ENCODE assay signal across 29 cellular contexts in genomic region chr7:135428011-135428410, GRCh38.
"Had no signal": no experiment of that assay in that cellular context is flagged by ENCODE, and none has a peak within 500 bp of the region (broad histone marks: within the 10 kb centered on the region; RNA-seq: fewer than 3 reads in every experiment).

No MANE protein-coding gene starts in this region.

- H3K4me3 Mint-ChIP-seq: activated B cell treated with CpG ODN at 0.5 μM for 24 hours; activated CD8-positive, alpha-beta T cell treated with anti-CD3 and anti-CD28 coated beads for 36 hours; activated naive CD4-positive, alpha-beta T cell treated with anti-CD3 and anti-CD28 coated beads, Interleukin-2, amount 50 U/mL, for 24 hours; activated naive CD8-positive, alpha-beta T cell treated with anti-CD3 and anti-CD28 coated beads, Interleukin-2, amount 50 U/mL, for 24 hours; dendritic cell treated with granulocyte-macrophage colony-stimulating factor and Interleukin-4, amounts not matched to agents 40 ng/mL and 50 ng/mL, for 4 days; naive B cell; nephron progenitor cell had no signal

- H3K4me1 ChIP-seq: foreskin keratinocyte had no signal

- H3K27me3 Mint-ChIP-seq: activated B cell treated with CpG ODN at 0.5 μM for 24 hours; activated CD8-positive, alpha-beta T cell treated with anti-CD3 and anti-CD28 coated beads for 36 hours; activated naive CD4-positive, alpha-beta T cell treated with anti-CD3 and anti-CD28 coated beads, Interleukin-2, amount 50 U/mL, for 24 hours; activated naive CD8-positive, alpha-beta T cell treated with anti-CD3 and anti-CD28 coated beads, Interleukin-2, amount 50 U/mL, for 24 hours; dendritic cell treated with granulocyte-macrophage colony-stimulating factor and Interleukin-4, amounts not matched to agents 40 ng/mL and 50 ng/mL, for 4 days; naive B cell had no signal

- H3K9me3 Mint-ChIP-seq: activated B cell treated with CpG ODN at 0.5 μM for 24 hours; activated CD8-positive, alpha-beta T cell treated with anti-CD3 and anti-CD28 coated beads for 36 hours; activated naive CD4-positive, alpha-beta T cell treated with anti-CD3 and anti-CD28 coated beads, Interleukin-2, amount 50 U/mL, for 24 hours; activated naive CD8-positive, alpha-beta T cell treated with anti-CD3 and anti-CD28 coated beads, Interleukin-2, amount 50 U/mL, for 24 hours; activated T-helper 2 cell treated with anti-CD3 and anti-CD28 coated beads, Interferon-gamma antibody, Interleukin-2, Interleukin-4, amounts not matched to agents 10 μg/mL and 5 μg/mL and 100 μg/mL, durations not matched to agents 14 hours and 24 hours and 36 hours; dendritic cell treated with granulocyte-macrophage colony-stimulating factor and Interleukin-4, amounts not matched to agents 40 ng/mL and 50 ng/mL, for 4 days; naive B cell; nephron progenitor cell had no signal

- H3K36me3 ChIP-seq: esophagus muscularis mucosa, neutrophil, transverse colon had no signal

- H3K27ac Mint-ChIP-seq: activated B cell treated with CpG ODN at 0.5 μM for 24 hours; activated CD8-positive, alpha-beta T cell treated with anti-CD3 and anti-CD28 coated beads for 36 hours; activated naive CD4-positive, alpha-beta T cell treated with anti-CD3 and anti-CD28 coated beads, Interleukin-2, amount 50 U/mL, for 24 hours; activated T-helper 2 cell treated with anti-CD3 and anti-CD28 coated beads, Interferon-gamma antibody, Interleukin-2, Interleukin-4, amounts not matched to agents 10 μg/mL and 5 μg/mL and 100 μg/mL, durations not matched to agents 14 hours and 24 hours and 36 hours; nephron progenitor cell had no signal

- H3K27ac ChIP-seq: esophagus muscularis mucosa, foreskin keratinocyte, heart right ventricle, left ventricle myocardium inferior, skin epidermis, testis, transverse colon had no signal

- H3K4me3 ChIP-seq: esophagus muscularis mucosa, heart right ventricle, left ventricle myocardium inferior, skin epidermis, testis, transverse colon had no signal

- H3K4me1 Mint-ChIP-seq: nephron progenitor cell had no signal

- DNase-seq: activated B cell treated with CpG ODN at 0.5 μM for 24 hours; activated CD4-positive, alpha-beta T cell treated with anti-CD3 and anti-CD28 coated beads, Interleukin-2, amount 50 U/mL, for 1 hour; activated CD8-positive, alpha-beta T cell treated with anti-CD3 and anti-CD28 coated beads for 36 hours; activated naive CD8-positive, alpha-beta T cell treated with anti-CD3 and anti-CD28 coated beads, Interleukin-2, amount 50 U/mL, for 24 hours; activated T-cell treated with anti-CD3 and anti-CD28 coated beads, Interleukin-2, amount 50 U/mL, for 48 hours; amygdala; caudate nucleus; effector CD4-positive, alpha-beta T cell; foreskin keratinocyte; heart right ventricle; islet precursor cell; left ventricle myocardium inferior; mammary epithelial cell; naive B cell; nephron progenitor cell; retina; stimulated activated CD4-positive, alpha-beta T cell treated with anti-CD3 and anti-CD28 coated beads, Interleukin-12 subunit alpha, Interleukin-12 subunit beta, amount 100 ng/mL, for 4 hours; stimulated activated CD4-positive, alpha-beta T cell treated with anti-CD3 and anti-CD28 coated beads, Interleukin-4, amount 100 ng/mL, for 1 hour; stimulated activated naive CD8-positive, alpha-beta T cell treated with anti-CD3 and anti-CD28 coated beads, Interleukin-15, Interleukin-2, amounts not matched to agents 100 U/mL and 50 U/mL, for 24 hours; T-helper 9 cell; testis; transverse colon had no signal

- ATAC-seq: activated CD8-positive, alpha-beta T cell treated with anti-CD3 and anti-CD28 coated beads for 36 hours; activated naive CD8-positive, alpha-beta T cell treated with anti-CD3 and anti-CD28 coated beads, Interleukin-2, amount 50 U/mL, for 24 hours; foreskin keratinocyte; heart right ventricle; sciatic nerve; stimulated activated naive CD8-positive, alpha-beta T cell treated with anti-CD3 and anti-CD28 coated beads, Interleukin-15, Interleukin-2, amounts not matched to agents 100 U/mL and 50 U/mL, for 24 hours had no signal

- H3K27me3 ChIP-seq: esophagus muscularis mucosa, foreskin keratinocyte, heart right ventricle, neutrophil, testis, transverse colon had no signal
